Comparison of ENCODE assay signal across 15 cellular contexts in genomic region chr21:27772816-27773215, GRCh38.
"Had no signal": no experiment of that assay in that cellular context is flagged by ENCODE, and none has a peak within 500 bp of the region (broad histone marks: within the 10 kb centered on the region; RNA-seq: fewer than 3 reads in every experiment).

No MANE protein-coding gene starts in this region.

- H3K4me3 ChIP-seq: gastrocnemius medialis, psoas muscle, thoracic aorta had no signal

- H3K36me3 ChIP-seq: gastrocnemius medialis, thoracic aorta had no signal

- FAIRE-seq: astrocyte, keratinocyte had no signal

- H3K9me3 ChIP-seq: gastrocnemius medialis, psoas muscle, thoracic aorta had no signal

- H3K27ac ChIP-seq: gastrocnemius medialis, psoas muscle, thoracic aorta had no signal

- H3K27me3 ChIP-seq: gastrocnemius medialis had no signal

- DNase-seq: activated CD4-positive, alpha-beta T cell treated with anti-CD3 and anti-CD28 coated beads for 48 hours; activated CD8-positive, alpha-beta memory T cell treated with anti-CD3 and anti-CD28 coated beads, Interleukin-2, amount 50 U/mL, for 48 hours; activated CD8-positive, alpha-beta T cell treated with anti-CD3 and anti-CD28 coated beads, Interleukin-2, amount 10 ng/mL, durations not matched to agents 7 days and 5 days; activated naive CD4-positive, alpha-beta T cell; caudate nucleus; gastrocnemius medialis; left ventricle myocardium superior; nephron progenitor cell; psoas muscle; stimulated activated CD4-positive, alpha-beta T cell treated with anti-CD3 and anti-CD28 coated beads, Interleukin-12 subunit alpha, Interleukin-12 subunit beta, amount 100 ng/mL, for 4 hours; stimulated activated CD4-positive, alpha-beta T cell treated with anti-CD3 and anti-CD28 coated beads, Interleukin-2, amount 100 ng/mL, for 48 hours; stimulated activated naive CD8-positive, alpha-beta T cell treated with anti-CD3 and anti-CD28 coated beads, Interleukin-15, amount 100 ng/mL, for 72 hours had no signal
